14 cellular contexts compared by ENCODE assay signal in the genomic region with DNA sequence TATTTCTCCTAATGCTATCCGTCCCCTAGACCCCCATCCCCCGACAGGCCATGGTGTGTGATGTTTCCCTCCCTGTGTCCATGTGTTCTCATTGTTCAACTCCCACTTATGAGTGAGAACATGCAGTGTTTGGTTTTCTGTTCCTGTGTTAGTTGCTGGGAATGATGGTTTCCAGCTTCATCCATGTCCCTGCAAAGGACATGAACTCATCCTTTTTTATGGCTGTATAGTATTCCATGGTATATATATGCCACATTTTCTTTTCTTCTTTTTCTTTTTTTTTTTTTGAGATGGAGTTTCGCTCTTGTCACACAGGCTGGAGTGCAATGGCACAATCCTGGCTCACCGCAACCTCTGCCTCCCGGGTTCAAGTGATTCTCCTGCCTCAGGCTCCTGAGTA. TPM values are rescaled to one million over a fixed set of nuclear protein-coding genes. Genes with fewer than 3 reads are reported as not detected.
"Had no signal": no experiment of that assay in that cellular context is flagged by ENCODE, and none has a peak within 500 bp of the region (broad histone marks: within the 10 kb centered on the region; RNA-seq: fewer than 3 reads in every experiment).

No MANE protein-coding gene starts in this region.

RNA-seq across cellular contexts. Expression of a gene that starts 9.2 kb away (rescaled TPM):
- total RNA-seq: activated B cell treated with CpG ODN at 0.5 μM for 24 hours; activated CD4-positive, alpha-beta memory T cell treated with anti-CD3 and anti-CD28 coated beads for 36 hours; activated CD4-positive, alpha-beta memory T cell treated with anti-CD3 and anti-CD28 coated beads, Interleukin-2, amount 10 ng/mL, durations not matched to agents 7 days and 5 days; activated CD4-positive, alpha-beta T cell treated with anti-CD3 and anti-CD28 coated beads for 36 hours; activated CD4-positive, alpha-beta T cell treated with anti-CD3 and anti-CD28 coated beads, Interleukin-2, amount 10 ng/mL, durations not matched to agents 24 days and 14 days; activated CD4-positive, alpha-beta T cell treated with anti-CD3 and anti-CD28 coated beads, Interleukin-2, amount 10 ng/mL, durations not matched to agents 7 days and 5 days; activated CD8-positive, alpha-beta memory T cell treated with anti-CD3 and anti-CD28 coated beads for 36 hours; activated CD8-positive, alpha-beta memory T cell treated with anti-CD3 and anti-CD28 coated beads, Interleukin-2, amount 10 ng/mL, durations not matched to agents 7 days and 5 days; activated CD8-positive, alpha-beta T cell treated with anti-CD3 and anti-CD28 coated beads for 36 hours; activated CD8-positive, alpha-beta T cell treated with anti-CD3 and anti-CD28 coated beads, Interleukin-2, amount 10 ng/mL, durations not matched to agents 7 days and 5 days; T-helper 1 cell treated with Interleukin-12 subunit alpha and Interleukin-12 subunit beta and Interleukin-4 antibody, amounts not matched to agents 30 ng/mL and 1 ng/mL, for 36 hours; T-helper 17 cell; T-helper 2 cell treated with Interferon-gamma antibody and Interleukin-4, amounts not matched to agents 100 ng/mL and 5 ng/mL, for 36 hours; WTC11 had no signal
